In genomic region chr9:27349681-27350080, GRCh38 we compare ENCODE assay signal across 19 cellular contexts. TPM values are rescaled to one million over a fixed set of nuclear protein-coding genes. Genes with fewer than 3 reads are reported as not detected.
A peak's percentile ranks its signal among the peaks of the same experiment; 100 is the strongest.
DNase-seq lines count a peak whose midpoint lies in the region; TF ChIP-seq lines count a peak whose summit lies in the region.
"Had no signal": no experiment of that assay in that cellular context is flagged by ENCODE, and none has a peak within 500 bp of the region (broad histone marks: within the 10 kb centered on the region; RNA-seq: fewer than 3 reads in every experiment).

No MANE protein-coding gene starts in this region.

- H3K27me3 Mint-ChIP-seq in endodermal cell (ENCODE audit: insufficient read depth), result peaks cover 46% of the 10 kb centered on the region

- H3K27me3 ChIP-seq in dorsolateral prefrontal cortex (no peaks in the 10 kb centered on the region), stomach smooth muscle (ENCODE audit: control insufficient read depth in 1 of 2, insufficient read depth in 2 of 2, low read length in 2 of 2) (no peaks in the 10 kb centered on the region), endodermal cell (ENCODE audit: control insufficient read depth, insufficient read depth, low read length, poor library complexity, severe bottlenecking) (peaks cover 36% of the 10 kb centered on the region)
- H3K27me3 ChIP-seq: Peyer's patch had no signal

- no peaks in the 10 kb centered on the region for H3K9me3 ChIP-seq in stomach smooth muscle (ENCODE audit: control insufficient read depth in 2 of 2, low read length in 2 of 2)
- H3K9me3 ChIP-seq in endodermal cell (ENCODE audit: control insufficient read depth, low read length), result no peaks in the 10 kb centered on the region
- H3K9me3 ChIP-seq: Peyer's patch had no signal

- H3K36me3 ChIP-seq in stomach smooth muscle (ENCODE audit: control insufficient read depth in 2 of 2, insufficient read depth in 2 of 2, low read length in 2 of 2), result no peaks in the 10 kb centered on the region
- no peaks in the 10 kb centered on the region for H3K36me3 ChIP-seq in endodermal cell (ENCODE audit: control insufficient read depth, insufficient read depth, low read length)
- H3K36me3 ChIP-seq: Peyer's patch had no signal

- peak; percentile 49 for DNase-seq in NCI-H1092 treated with DMSO at 0.1 percent for 48 hours (lab: John Stamatoyannopoulos, UW)
- DNase-seq in NCI-H1092 (lab: John Stamatoyannopoulos, UW), result no peak
- DNase-seq in NCI-H345 (lab: John Stamatoyannopoulos, UW), result peak; percentile 53
- no peak for DNase-seq in dorsolateral prefrontal cortex
- no peak for DNase-seq in SHP77 (lab: John Stamatoyannopoulos, UW)
- DNase-seq in glomerular visceral epithelial cell (ENCODE audit: extremely low spot score), result no peak
- DNase-seq in endodermal cell, result no peak
- DNase-seq: C1 segment of cervical spinal cord, DMS153, EL, HCEC 1CT, IMR-90, Kasumi-1, NCI-H1417 treated with DMSO at 0.1 percent for 48 hours, NCI-H82, Peyer's patch, SHP77 treated with DMSO at 0.1 percent for 48 hours had no signal

- intact Hi-C loops in dorsolateral prefrontal cortex (cut with DNase I), result no loop called here

- no peaks in the 10 kb centered on the region for H3K9me3 Mint-ChIP-seq in endodermal cell

- no peaks in the 10 kb centered on the region for H3K36me3 Mint-ChIP-seq in endodermal cell (ENCODE audit: low read depth)

- H3K4me1 Mint-ChIP-seq in endodermal cell, result peaks cover 21% of the 10 kb centered on the region

- H3K27ac ChIP-seq in dorsolateral prefrontal cortex (peak overlapping the region in 57 of 59 donors; percentile 53 to 98 (median 91)), stomach smooth muscle (ENCODE audit: low read length) (peak overlapping the region; percentile 41), endodermal cell (ENCODE audit: low read depth, low read length) (no peak overlapping the region)
- H3K27ac ChIP-seq: 22Rv1, Peyer's patch had no signal

- H3K27ac Mint-ChIP-seq in endodermal cell, result no peak overlapping the region

- no peak overlapping the region for H3K4me3 Mint-ChIP-seq in endodermal cell

- no peak overlapping the region for H3K4me3 ChIP-seq in dorsolateral prefrontal cortex
- no peak overlapping the region for H3K4me3 ChIP-seq in stomach smooth muscle (ENCODE audit: low read length in 2 of 2)
- no peak overlapping the region for H3K4me3 ChIP-seq in endodermal cell (ENCODE audit: low read length)
- H3K4me3 ChIP-seq: Peyer's patch had no signal

- TF ChIP-seq CTCF in dorsolateral prefrontal cortex (IDR thresholded peaks at IDR 0.05 in 54 of 56, conservative IDR thresholded peaks at IDR 0.05 in 2 of 56; ENCODE audit: low read depth in 1 of 56, partially characterized antibody in 56 of 56), result no peak
- TF ChIP-seq CTCF in endodermal cell (conservative IDR thresholded peaks at IDR 0.05), result no peak

- H3K4me1 ChIP-seq in stomach smooth muscle (ENCODE audit: control insufficient read depth, insufficient read depth, low read length) (peaks cover 49% of the 10 kb centered on the region), endodermal cell (ENCODE audit: control insufficient read depth, insufficient read depth, low read length) (peaks cover 5% of the 10 kb centered on the region)

- H3K9ac ChIP-seq in stomach smooth muscle (ENCODE audit: low read length in 2 of 2), result no peak overlapping the region
- no peak overlapping the region for H3K9ac ChIP-seq in endodermal cell (ENCODE audit: extremely low read depth, low read length, poor library complexity, severe bottlenecking)

- WGBS in endodermal cell (ENCODE audit: insufficient coverage in 1 of 2, insufficient read length in 1 of 2), 2 experiments, result 75 to 77% methylated on average over 1 of the region's 1 CpG

RNA-seq across cellular contexts. Expression of gene EQTN, which starts 52.7 kb away (rescaled TPM):
- total RNA-seq in dorsolateral prefrontal cortex, result 1 to 10 TPM in 84 of 120 experiments, under 1 TPM in 23, not detected in 13; 0.54 to 6.9 (median 1.5) TPM
- total RNA-seq in endodermal cell, result not detected
- not detected for polyA plus RNA-seq in endodermal cell (2013, experiment 1 of 2)
- 0.50 TPM for polyA plus RNA-seq in endodermal cell (2013, experiment 2 of 2)
- total RNA-seq: IMR-90 had no signal
- polyA plus RNA-seq: IMR-90 had no signal

Comparison
In these comparisons a context has a peak if more than half of its experiments do, and no peak if none do; other contexts are left out.
1. DNase-seq: peak in NCI-H1092 treated with DMSO at 0.1 percent for 48 hours (single experiment) and NCI-H345 (single experiment); none in NCI-H1092 (single experiment), dorsolateral prefrontal cortex (0 of 10), SHP77 (0 of 2), glomerular visceral epithelial cell (single experiment) and endodermal cell (single experiment).